ENCODE assay signal across 14 cellular contexts in genomic region chr9:37999501-38000189, GRCh38.
A peak's percentile ranks its signal among the peaks of the same experiment; 100 is the strongest.
DNase-seq lines count a peak whose midpoint lies in the region; ATAC-seq and TF ChIP-seq lines count a peak whose summit lies in the region.
"Had no signal": no experiment of that assay in that cellular context is flagged by ENCODE, and none has a peak within 500 bp of the region (broad histone marks: within the 10 kb centered on the region; RNA-seq: fewer than 3 reads in every experiment).

No MANE protein-coding gene starts in this region.

- H3K4ac ChIP-seq in neuronal stem cell (ENCODE audit: low read length), result no peak overlapping the region

- H2BK15ac ChIP-seq in neuronal stem cell (ENCODE audit: low read length), result no peak overlapping the region

- no peaks in the 10 kb centered on the region for H3K27me3 ChIP-seq in neuronal stem cell (ENCODE audit: control insufficient read depth in 3 of 3, insufficient read depth in 3 of 3, low read depth in 1 of 3, low read length in 3 of 3)
- H3K27me3 ChIP-seq in left lung, result no peaks in the 10 kb centered on the region
- H3K27me3 ChIP-seq: ascending aorta, SJSA1 had no signal

- H2AFZ ChIP-seq in neuronal stem cell (ENCODE audit: low read length), result peak overlapping the region; percentile 23

- H4K91ac ChIP-seq in neuronal stem cell (ENCODE audit: low read depth, low read length, poor library complexity), result no peak overlapping the region

- no peaks in the 10 kb centered on the region for H3K79me1 ChIP-seq in neuronal stem cell (ENCODE audit: low read depth, low read length)

- H2BK12ac ChIP-seq in neuronal stem cell (ENCODE audit: low read length), result no peak overlapping the region

- H2BK120ac ChIP-seq in neuronal stem cell (ENCODE audit: low read depth, low read length), result no peak overlapping the region

- H3K9ac ChIP-seq in neuronal stem cell (ENCODE audit: low read depth, low read length, poor library complexity), result no peak overlapping the region

- WGBS in neuronal stem cell (ENCODE audit: extremely low coverage in 2 of 2, insufficient read length in 2 of 2, insufficient replicate concordance in 1 of 2), 2 donors, result no CpG with 5 or more reads among the region's 11 CpGs

- DNase-seq in Daoy (ENCODE audit: low read depth) (peak; percentile 55), NCI-H1092 (lab: John Stamatoyannopoulos, UW) (peak; percentile 24), neuronal stem cell (ENCODE audit: low spot score) (no peak), left lung (no peak), HuH-7 (ENCODE audit: low spot score) (no peak)
- DNase-seq in activated CD4-positive, CD25-positive, alpha-beta regulatory T cell treated with anti-CD3 and anti-CD28 coated beads, Interleukin-2, amount 50 U/mL, for 72 hours, result no peak
- DNase-seq: activated CD8-positive, alpha-beta memory T cell treated with anti-CD3 and anti-CD28 coated beads for 24 hours; Calu3; NCI-H1417 treated with DMSO at 0.1 percent for 48 hours; stimulated activated CD4-positive, alpha-beta T cell treated with anti-CD3 and anti-CD28 coated beads, Interleukin-4, amount 100 ng/mL, for 1 hour had no signal

- H4K8ac ChIP-seq in neuronal stem cell (ENCODE audit: low read depth, low read length), result no peak overlapping the region

- H3K4me1 ChIP-seq in neuronal stem cell (ENCODE audit: control insufficient read depth in 2 of 2, insufficient read depth in 1 of 2, low read depth in 1 of 2, low read length in 2 of 2), result peaks cover 16 to 19% of the 10 kb centered on the region in 2 donors
- H3K4me1 ChIP-seq in left lung, result peaks cover 8 to 48% of the 10 kb centered on the region in 2 donors

- H3K27ac ChIP-seq in cingulate gyrus (ENCODE audit: low read depth, low read length) (peak overlapping the region; percentile 98), neuronal stem cell (replicated peaks; ENCODE audit: low read length) (no peak overlapping the region), left lung (peak overlapping the region in 1 of 2 donors; percentile 48)
- H3K27ac ChIP-seq: ascending aorta, SJSA1 had no signal

- no peak overlapping the region for H3K4me2 ChIP-seq in neuronal stem cell (ENCODE audit: insufficient read depth, low read length, poor library complexity, severe bottlenecking)

- H3K14ac ChIP-seq in neuronal stem cell (ENCODE audit: low read length), result no peak overlapping the region

- H2AK5ac ChIP-seq in neuronal stem cell (ENCODE audit: low read depth, low read length), result peak overlapping the region; percentile 9

- no peak for TF ChIP-seq CTCF in left lung (IDR thresholded peaks at IDR 0.05)

- H3K36me3 ChIP-seq in neuronal stem cell (replicated peaks in 1 of 2; ENCODE audit: control insufficient read depth in 2 of 2, insufficient read depth in 2 of 2, low read length in 2 of 2) (no peaks in the 10 kb centered on the region), left lung (peaks cover 0 to 3% of the 10 kb centered on the region in 2 donors)
- H3K36me3 ChIP-seq: ascending aorta had no signal

- H2BK5ac ChIP-seq in neuronal stem cell (ENCODE audit: low read length), result no peak overlapping the region

- H3K23ac ChIP-seq in neuronal stem cell (ENCODE audit: low read depth, low read length, poor library complexity), result no peak overlapping the region

- ATAC-seq in left lung, result no peak
- no peak for ATAC-seq in GM21717 (IDR thresholded peaks at IDR 0.05; ENCODE audit: unreplicated experiment)

- intact Hi-C loops in left lung (cut with DNase I), result no loop called here

- H3K18ac ChIP-seq in neuronal stem cell (ENCODE audit: low read length), result peak overlapping the region; percentile 2

- H3K4me3 ChIP-seq in neuronal stem cell (ENCODE audit: low read length in 2 of 2) (no peak overlapping the region), left lung (no peak overlapping the region)
- H3K4me3 ChIP-seq: ascending aorta, SJSA1 had no signal

- H3K9me3 ChIP-seq in neuronal stem cell (replicated peaks in 1 of 2; ENCODE audit: control insufficient read depth in 2 of 2, insufficient read depth in 1 of 2, low read depth in 1 of 2, low read length in 2 of 2) (no peaks in the 10 kb centered on the region), left lung (no peaks in the 10 kb centered on the region)
- H3K9me3 ChIP-seq: ascending aorta, SJSA1 had no signal

Comparison
In these comparisons a context has a peak if more than half of its experiments do, and no peak if none do; other contexts are left out.
1. DNase-seq: peak in Daoy (single experiment) and NCI-H1092 (single experiment); none in neuronal stem cell (single experiment), left lung (0 of 2), HuH-7 (single experiment) and activated CD4-positive, CD25-positive, alpha-beta regulatory T cell treated with anti-CD3 and anti-CD28 coated beads, Interleukin-2, amount 50 U/mL, for 72 hours (single experiment).